In the genomic region with DNA sequence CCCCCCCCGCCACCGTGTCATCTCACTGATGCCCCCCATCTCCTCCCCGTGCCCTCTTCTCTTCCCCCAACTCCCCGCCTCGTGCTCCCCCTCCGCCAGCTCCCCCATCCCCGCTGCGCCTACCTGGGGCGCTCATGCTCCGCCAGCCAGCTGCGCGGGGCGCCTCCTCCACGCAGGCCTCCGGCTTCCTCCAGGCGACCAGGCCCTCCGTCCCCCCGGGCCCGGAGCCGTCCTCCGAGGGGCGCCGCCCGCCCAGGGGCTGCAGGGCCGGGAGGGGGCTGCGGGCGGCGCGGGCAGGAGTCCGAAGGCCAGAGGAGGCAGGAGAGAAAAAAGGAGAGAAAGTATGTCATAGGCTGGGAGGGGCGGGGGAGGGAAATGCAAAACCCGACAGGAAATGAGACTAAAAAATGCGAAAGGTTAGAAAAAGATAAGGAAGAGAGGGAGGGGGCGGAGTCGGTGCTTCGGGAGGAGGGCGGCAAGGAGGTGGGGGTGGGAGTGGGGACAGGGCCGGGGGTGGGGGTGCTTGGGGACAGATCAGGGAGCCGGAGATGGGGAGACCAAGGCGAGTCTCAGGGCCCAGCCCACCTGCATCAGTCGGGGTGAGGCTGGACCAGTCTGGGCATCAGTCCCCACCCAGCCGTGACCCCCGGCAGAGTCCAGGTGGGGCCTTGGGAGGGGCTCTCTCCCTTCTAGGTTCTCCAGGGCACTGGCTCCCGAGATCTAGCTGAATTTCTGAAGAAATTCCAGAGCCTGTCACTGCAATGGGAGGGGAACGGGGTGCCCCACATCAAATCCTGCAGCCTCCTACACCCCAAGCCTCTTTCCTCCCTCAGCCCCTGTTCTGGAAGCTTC, we compare ENCODE assay signal across 8 cellular contexts. TPM values are rescaled to one million over a fixed set of nuclear protein-coding genes. Genes with fewer than 3 reads are reported as not detected.
DNase-seq lines count a peak whose midpoint lies in the region; ATAC-seq and TF ChIP-seq lines count a peak whose summit lies in the region.

A gene (minus strand): TSS at position 324 of the 852 bp plus-strand sequence. CDS start 85,361 bp downstream, outside the sequence.

- peaks cover 42% of the 10 kb centered on the region for H3K79me2 ChIP-seq in PC-9 (ENCODE audit: low read depth)

- peak within 1 kb of the TSS; percentile 100 for H3K4me3 Mint-ChIP-seq in activated naive CD8-positive, alpha-beta T cell treated with anti-CD3 and anti-CD28 coated beads, Interleukin-2, amount 10 ng/mL, durations not matched to agents 7 days and 5 days

- H3K27ac Mint-ChIP-seq in activated naive CD8-positive, alpha-beta T cell treated with anti-CD3 and anti-CD28 coated beads, Interleukin-2, amount 10 ng/mL, durations not matched to agents 7 days and 5 days = peak within 1 kb of the TSS; percentile 98

- peak; percentile 19 to 48 for DNase-seq in PC-9
- peak; percentile 77 for DNase-seq in activated naive CD8-positive, alpha-beta T cell treated with anti-CD3 and anti-CD28 coated beads, Interleukin-2, amount 10 ng/mL, durations not matched to agents 7 days and 5 days
- DNase-seq in SIG-M5 treated with dmso at 0.1 percent for 504 hours (lab: John Stamatoyannopoulos, UW; ENCODE audit: unreplicated experiment) = no peak
- no peak for DNase-seq in SW 1271 (lab: John Stamatoyannopoulos, UW)
- DNase-seq in posterior vena cava (ENCODE audit: low spot score) = no peak

- peaks cover 37% of the 10 kb centered on the region for H3K4me1 Mint-ChIP-seq in activated naive CD8-positive, alpha-beta T cell treated with anti-CD3 and anti-CD28 coated beads, Interleukin-2, amount 10 ng/mL, durations not matched to agents 7 days and 5 days

- peaks cover 15% of the 10 kb centered on the region for H3K4me1 ChIP-seq in PC-9 (replicated peaks; ENCODE audit: insufficient read depth)
- no peaks in the 10 kb centered on the region for H3K4me1 ChIP-seq in mucosa of stomach (ENCODE audit: control insufficient read depth, insufficient read depth, low read length)

- peak within 1 kb of the TSS; percentile 70 for H3K9ac ChIP-seq in mucosa of stomach (ENCODE audit: low read length)

- intact Hi-C loops in PC-9 (cut with micrococcal nuclease; ENCODE audit: unreplicated experiment) (loop anchor here (5.0 kb wide), 1 partner anchor 151 kb away; no protein-coding TSS in a partner anchor), posterior vena cava (cut with DNase I) (no loop called here)

- peaks cover 31% of the 10 kb centered on the region for H3K36me3 Mint-ChIP-seq in activated naive CD8-positive, alpha-beta T cell treated with anti-CD3 and anti-CD28 coated beads, Interleukin-2, amount 10 ng/mL, durations not matched to agents 7 days and 5 days

- H3K36me3 ChIP-seq in PC-9 (ENCODE audit: low read depth) (no peaks in the 10 kb centered on the region), mucosa of stomach (ENCODE audit: control insufficient read depth, insufficient read depth, low read length) (no peaks in the 10 kb centered on the region)

- H3K4me3 ChIP-seq in PC-9 = peak within 1 kb of the TSS; percentile 91
- no peak within 1 kb of the TSS for H3K4me3 ChIP-seq in mucosa of stomach (ENCODE audit: low read length)

- no peaks in the 10 kb centered on the region for H4K20me1 ChIP-seq in PC-9 (ENCODE audit: insufficient read depth)

- no peak for TF ChIP-seq CTCF in PC-9 (conservative IDR thresholded peaks at IDR 0.05)

- no peaks in the 10 kb centered on the region for H3K9me2 ChIP-seq in PC-9 (ENCODE audit: insufficient read depth)

- H2AFZ ChIP-seq in PC-9 = peak within 1 kb of the TSS; percentile 87

- H3K9me3 ChIP-seq in PC-9 (ENCODE audit: insufficient read depth, low read depth) (no peaks in the 10 kb centered on the region), mucosa of stomach (ENCODE audit: control insufficient read depth, low read length) (no peaks in the 10 kb centered on the region)

- POLR2A ChIA-PET in PC-9 (lab: Charles Lee; ENCODE audit: unreplicated experiment) = interaction anchor here (0.5 kb wide), 1 partner anchor 199 kb away, joined by 3 read pairs; no protein-coding TSS in a partner anchor
- POLR2A ChIA-PET in activated naive CD8-positive, alpha-beta T cell treated with anti-CD3 and anti-CD28 coated beads, Interleukin-2, amount 10 ng/mL, durations not matched to agents 7 days and 5 days (lab: Charles Lee) = interaction anchor here (1.2 to 4.5 kb wide), 5 partner anchors 19 to 141 kb away, joined by 3 to 32 read pairs (median 3); no protein-coding TSS in a partner anchor

- peak within 1 kb of the TSS; percentile 56 for H3K27ac ChIP-seq in PC-9

- no peaks in the 10 kb centered on the region for H3K9me3 Mint-ChIP-seq in activated naive CD8-positive, alpha-beta T cell treated with anti-CD3 and anti-CD28 coated beads, Interleukin-2, amount 10 ng/mL, durations not matched to agents 7 days and 5 days

- H3K4me2 ChIP-seq in PC-9 = peak within 1 kb of the TSS; percentile 78

- ATAC-seq in GM21423 (IDR thresholded peaks at IDR 0.05; ENCODE audit: unreplicated experiment) (peak; percentile 32), HG02571 (IDR thresholded peaks at IDR 0.05; ENCODE audit: unreplicated experiment) (no peak)
- ATAC-seq in activated naive CD8-positive, alpha-beta T cell treated with anti-CD3 and anti-CD28 coated beads, Interleukin-2, amount 10 ng/mL, durations not matched to agents 7 days and 5 days (ENCODE audit: low read depth) = peak; percentile 55

- 0 out of 2 replicates have a peak, but pooled peaks cover 4% of the 10 kb centered on the region for H3F3A ChIP-seq in PC-9 (ENCODE audit: insufficient read depth, low read depth)

- BruUV-seq in PC-9 (replicated peaks; lab: Mats Ljungman, UMichigan) = no TSS peak

- CTCF ChIA-PET in PC-9 (lab: Charles Lee) = no interaction called here

- no peaks in the 10 kb centered on the region for H3K27me3 ChIP-seq in PC-9 (ENCODE audit: insufficient read depth, low read depth)
- no peaks in the 10 kb centered on the region for H3K27me3 ChIP-seq in mucosa of stomach (ENCODE audit: control insufficient read depth, insufficient read depth, low read length)

- H3K27me3 Mint-ChIP-seq in activated naive CD8-positive, alpha-beta T cell treated with anti-CD3 and anti-CD28 coated beads, Interleukin-2, amount 10 ng/mL, durations not matched to agents 7 days and 5 days = no peaks in the 10 kb centered on the region

RNA-seq across cellular contexts. Expression of the gene that starts here (rescaled TPM):
- total RNA-seq in PC-9 (2021) (62.6 and 63.3 TPM in 2 replicates), posterior vena cava (1 to 10 TPM in 1 of 2 donors, under 1 TPM in 1; 0.86 to 1.9 TPM)
- total RNA-seq in activated naive CD8-positive, alpha-beta T cell treated with anti-CD3 and anti-CD28 coated beads, Interleukin-2, amount 10 ng/mL, durations not matched to agents 7 days and 5 days = 100 to 1,000 TPM; 140 to 151 TPM

Comparison
In these comparisons a context has a peak if more than half of its experiments do, and no peak if none do; other contexts are left out.
1. RNA of the gene that starts here (total RNA-seq): 140 to 151 TPM in activated naive CD8-positive, alpha-beta T cell treated with anti-CD3 and anti-CD28 coated beads, Interleukin-2, amount 10 ng/mL, durations not matched to agents 7 days and 5 days and 62.6 to 63.3 TPM in PC-9; 0.86 to 1.9 TPM in posterior vena cava; every median in the first group is over 10 times any median in the second.
2. DNase-seq: peak in PC-9 (2 of 2) and activated naive CD8-positive, alpha-beta T cell treated with anti-CD3 and anti-CD28 coated beads, Interleukin-2, amount 10 ng/mL, durations not matched to agents 7 days and 5 days (single experiment); none in SIG-M5 treated with dmso at 0.1 percent for 504 hours (single experiment), SW 1271 (0 of 2) and posterior vena cava (single experiment).